Comparison of ENCODE assay signal across 8 cellular contexts in the genomic region with DNA sequence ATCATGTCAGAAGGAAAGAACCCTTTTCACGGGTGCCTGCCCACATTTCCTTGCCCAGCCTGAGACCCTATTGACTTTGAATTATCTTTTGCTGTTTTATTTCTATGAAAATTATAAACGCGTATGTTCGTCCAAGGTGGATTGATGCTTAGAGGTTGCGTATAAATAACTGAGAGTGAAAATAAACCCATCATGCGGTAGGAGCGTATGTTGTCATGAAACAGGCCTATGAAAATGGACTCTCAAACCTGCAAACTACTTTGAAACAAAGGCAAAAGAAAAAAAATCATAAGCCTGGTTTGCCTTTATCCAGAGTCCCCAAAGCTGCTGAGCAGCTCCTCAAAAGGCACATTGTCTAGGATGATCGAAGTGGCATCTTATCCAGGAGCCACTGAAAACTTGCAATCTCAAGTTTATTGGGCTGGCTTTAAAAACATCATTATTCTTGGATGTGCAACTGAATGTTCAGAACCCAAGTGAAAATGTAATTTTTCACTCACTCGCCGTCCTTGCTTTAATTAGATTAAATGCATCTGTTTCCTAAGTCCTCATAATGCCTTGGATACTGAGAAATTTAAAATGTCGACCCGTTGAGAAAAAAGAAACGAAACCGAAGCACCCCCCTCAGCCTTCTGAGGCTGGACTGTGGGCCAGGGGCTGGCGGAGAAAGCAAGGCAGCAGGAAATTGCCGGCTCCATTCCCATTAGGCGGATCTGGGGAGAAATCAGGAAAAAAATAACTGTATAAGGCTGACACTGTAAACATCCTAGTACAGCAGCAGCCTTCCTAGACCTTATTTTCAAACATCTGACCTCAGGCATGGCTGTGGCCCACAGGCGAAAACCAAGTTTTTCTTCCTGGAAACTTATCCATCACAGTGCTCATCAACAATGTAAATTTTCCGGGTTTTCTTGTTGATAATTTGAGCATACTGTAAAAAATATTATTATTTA.
DNase-seq lines count a peak whose midpoint lies in the region; ATAC-seq and TF ChIP-seq lines count a peak whose summit lies in the region.

No MANE protein-coding gene starts in this region.

- H4K20me1 ChIP-seq in OCI-LY3 (ENCODE audit: insufficient read depth, low read length), result no peaks in the 10 kb centered on the region

- H3K4me1 ChIP-seq in OCI-LY3 (ENCODE audit: low read length) (peaks cover 36% of the 10 kb centered on the region), rectal smooth muscle tissue (ENCODE audit: control insufficient read depth, insufficient read depth, low read length) (peaks cover 61% of the 10 kb centered on the region)

- TF ChIP-seq CTCF in OCI-LY3 (IDR thresholded peaks at IDR 0.05; ENCODE audit: low read depth, low read length), result no peak

- H3K36me3 ChIP-seq in OCI-LY3 (replicated peaks; ENCODE audit: low read depth, low read length), result no peaks in the 10 kb centered on the region
- H3K36me3 ChIP-seq in rectal smooth muscle tissue (ENCODE audit: control insufficient read depth, insufficient read depth, low read length), result no peaks in the 10 kb centered on the region

- H3K27me3 ChIP-seq in OCI-LY3 (ENCODE audit: low read depth, low read length) (no peaks in the 10 kb centered on the region), rectal smooth muscle tissue (ENCODE audit: control insufficient read depth, insufficient read depth, low read length) (no peaks in the 10 kb centered on the region)

- peak; percentile 3 for TF ChIP-seq POLR2A in erythroblast (IDR thresholded peaks at IDR 0.05; ENCODE audit: low read length)

- peak overlapping the region; percentile 99 for H3K4me2 ChIP-seq in OCI-LY3 (ENCODE audit: low read length)

- H3K4me3 ChIP-seq in OCI-LY3 (ENCODE audit: low read length) (peak overlapping the region; percentile 80), rectal smooth muscle tissue (ENCODE audit: low read length) (peak overlapping the region; percentile 53)

- no peak for ATAC-seq in HG02678 (IDR thresholded peaks at IDR 0.05; ENCODE audit: unreplicated experiment)
- no peak for ATAC-seq in GM21825 (IDR thresholded peaks at IDR 0.05; ENCODE audit: unreplicated experiment)
- no peak for ATAC-seq in GM19455 (IDR thresholded peaks at IDR 0.05; ENCODE audit: unreplicated experiment)

- DNase-seq in EL (peak; percentile 47), erythroblast (lab: John Stamatoyannopoulos, UW) (no peak), NCI-H2227 (lab: John Stamatoyannopoulos, UW; ENCODE audit: unreplicated experiment) (no peak)

- H2AFZ ChIP-seq in OCI-LY3 (ENCODE audit: low read depth, low read length), result no peak overlapping the region

- H3K9ac ChIP-seq in OCI-LY3 (ENCODE audit: low read length) (peak overlapping the region; percentile 93), rectal smooth muscle tissue (ENCODE audit: low read length) (no peak overlapping the region)

- peaks cover 61% of the 10 kb centered on the region for H3K79me2 ChIP-seq in OCI-LY3 (ENCODE audit: low read length)

- no peak overlapping the region for H3K27ac ChIP-seq in OCI-LY3 (ENCODE audit: low read length)
- peak overlapping the region; percentile 96 for H3K27ac ChIP-seq in rectal smooth muscle tissue (ENCODE audit: low read depth, low read length)

- H3K9me3 ChIP-seq in OCI-LY3 (ENCODE audit: insufficient read depth, low read length), result no peaks in the 10 kb centered on the region
